ENCODE assay signal across 8 cellular contexts in the genomic region with DNA sequence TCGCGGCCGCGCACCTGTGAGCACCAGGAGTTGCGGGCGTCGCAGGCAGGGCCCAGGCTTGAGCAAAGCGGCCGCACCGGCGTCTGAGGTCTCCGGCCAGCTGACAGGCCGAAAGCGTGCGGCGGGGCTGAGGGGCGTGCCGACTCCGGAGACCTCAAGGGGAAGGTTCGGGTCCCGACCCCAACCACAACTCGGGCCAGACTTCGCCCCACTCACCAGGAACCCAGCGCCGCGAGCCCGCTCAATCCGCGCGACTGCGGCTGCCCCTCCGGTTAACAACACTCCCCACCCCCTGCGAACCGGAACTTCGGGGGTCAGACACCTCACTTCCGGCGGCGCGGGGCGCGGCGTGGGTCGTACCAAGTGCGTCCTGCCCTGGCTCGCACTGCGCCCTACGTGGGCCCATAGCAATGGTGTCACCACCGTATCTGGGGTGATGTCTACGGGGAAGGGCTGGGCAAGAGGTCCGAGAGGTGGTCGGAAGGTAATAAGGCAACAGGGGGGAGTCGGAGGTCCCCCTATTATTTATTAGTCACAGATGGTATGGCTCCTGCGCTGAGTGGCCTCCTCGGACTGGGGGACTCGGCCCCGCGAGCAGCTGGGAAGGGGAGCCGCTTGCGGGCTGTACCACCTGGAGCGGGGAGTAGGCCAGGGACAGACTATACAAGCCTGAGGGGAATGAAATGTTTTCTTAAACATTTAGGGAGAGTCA. TPM values are rescaled to one million over a fixed set of nuclear protein-coding genes. Genes with fewer than 3 reads are reported as not detected.
DNase-seq lines count a peak whose midpoint lies in the region; ATAC-seq and TF ChIP-seq lines count a peak whose summit lies in the region.

Gene SYVN1 (minus strand): TSS at position 280 of the 712 bp plus-strand sequence. CDS start 918 bp downstream, outside the sequence.

- H4K20me1 ChIP-seq in GM23338 (replicated peaks; ENCODE audit: insufficient read depth): no peaks in the 10 kb centered on the region

- H3K27ac ChIP-seq in GM23338 (ENCODE audit: low read depth): peak within 1 kb of the TSS; percentile 80
- peak within 1 kb of the TSS; percentile 88 for H3K27ac ChIP-seq in RWPE2 (ENCODE audit: poor library complexity, severe bottlenecking)

- peak; percentile 73 for ATAC-seq in GM23338
- ATAC-seq in RWPE2 (ENCODE audit: low read depth): peak; percentile 71
- peak; percentile 89 for ATAC-seq in stimulated activated naive CD8-positive, alpha-beta T cell treated with anti-CD3 and anti-CD28 coated beads, Interleukin-15, amount 100 ng/mL, for 72 hours

- peaks cover 19% of the 10 kb centered on the region for H3K79me2 ChIP-seq in GM23338 (replicated peaks; ENCODE audit: insufficient read depth)

- intact Hi-C loops in activated T-helper 2 cell treated with anti-CD3 and anti-CD28 coated beads, Interferon-gamma antibody, Interleukin-2, Interleukin-4, amounts not matched to agents 10 μg/mL and 5 μg/mL and 100 μg/mL, durations not matched to agents 14 hours and 24 hours and 36 hours (cut with micrococcal nuclease): loop anchor here (2.0 to 5.0 kb wide), 3 partner anchors 18 to 128 kb away; partner anchors contain the start of genes CAPN1, POLA2 and ZNHIT2

- H3K9me3 Mint-ChIP-seq in GM23338 (no peaks in the 10 kb centered on the region), nephron progenitor cell (no peaks in the 10 kb centered on the region)
- H3K9me3 Mint-ChIP-seq in activated T-helper 2 cell treated with anti-CD3 and anti-CD28 coated beads, Interferon-gamma antibody, Interleukin-2, Interleukin-4, amounts not matched to agents 10 μg/mL and 5 μg/mL and 100 μg/mL, durations not matched to agents 14 hours and 24 hours and 36 hours: no peaks in the 10 kb centered on the region
- H3K9me3 Mint-ChIP-seq in stimulated activated naive CD8-positive, alpha-beta T cell treated with anti-CD3 and anti-CD28 coated beads, Interleukin-15, amount 100 ng/mL, for 72 hours: no peaks in the 10 kb centered on the region

- H3K27me3 Mint-ChIP-seq in GM23338 (ENCODE audit: insufficient read depth, low read depth, poor library complexity): peaks cover 19% of the 10 kb centered on the region
- no peaks in the 10 kb centered on the region for H3K27me3 Mint-ChIP-seq in activated T-helper 2 cell treated with anti-CD3 and anti-CD28 coated beads, Interferon-gamma antibody, Interleukin-2, Interleukin-4, amounts not matched to agents 10 μg/mL and 5 μg/mL and 100 μg/mL, durations not matched to agents 14 hours and 24 hours and 36 hours (ENCODE audit: low read depth)
- peaks cover 21% of the 10 kb centered on the region for H3K27me3 Mint-ChIP-seq in nephron progenitor cell (ENCODE audit: low read depth, poor library complexity)
- H3K27me3 Mint-ChIP-seq in stimulated activated naive CD8-positive, alpha-beta T cell treated with anti-CD3 and anti-CD28 coated beads, Interleukin-15, amount 100 ng/mL, for 72 hours: no peaks in the 10 kb centered on the region

- no peaks in the 10 kb centered on the region for H3K9me2 ChIP-seq in GM23338 (ENCODE audit: insufficient read depth)

- H3K4me1 Mint-ChIP-seq in GM23338: peaks cover 19% of the 10 kb centered on the region
- H3K4me1 Mint-ChIP-seq in activated T-helper 2 cell treated with anti-CD3 and anti-CD28 coated beads, Interferon-gamma antibody, Interleukin-2, Interleukin-4, amounts not matched to agents 10 μg/mL and 5 μg/mL and 100 μg/mL, durations not matched to agents 14 hours and 24 hours and 36 hours (ENCODE audit: low read depth): peaks cover 26% of the 10 kb centered on the region
- peaks cover 42% of the 10 kb centered on the region for H3K4me1 Mint-ChIP-seq in nephron progenitor cell
- peaks cover 56% of the 10 kb centered on the region for H3K4me1 Mint-ChIP-seq in stimulated activated naive CD8-positive, alpha-beta T cell treated with anti-CD3 and anti-CD28 coated beads, Interleukin-15, amount 100 ng/mL, for 72 hours

- H3K4me1 ChIP-seq in GM23338 (ENCODE audit: insufficient read depth) (peaks cover 20% of the 10 kb centered on the region; the same call in 1 of the 2 replicates), RWPE2 (ENCODE audit: insufficient read depth, poor library complexity, severe bottlenecking) (peaks cover 6% of the 10 kb centered on the region)

- H3K36me3 ChIP-seq in GM23338 (ENCODE audit: insufficient read depth) (no peaks in the 10 kb centered on the region), RWPE2 (ENCODE audit: low read depth) (peaks cover 33% of the 10 kb centered on the region)

- peak within 1 kb of the TSS; percentile 67 for H3K4me3 ChIP-seq in GM23338
- H3K4me3 ChIP-seq in RWPE2 (ENCODE audit: severe bottlenecking): peak within 1 kb of the TSS; percentile 69
- H3K4me3 ChIP-seq in fibroblast of pulmonary artery (replicated peaks; ENCODE audit: low read depth, low read length): peak within 1 kb of the TSS; percentile 94

- H2AFZ ChIP-seq in GM23338: 0 out of 2 replicates have a peak within 1 kb of the TSS, but pooled peaks have one; percentile 1

- peak; percentile 92 for DNase-seq in Daoy (ENCODE audit: low read depth)
- DNase-seq in GM23338 (ENCODE audit: low spot score): peak; percentile 90
- DNase-seq in Kasumi-1 (lab: John Stamatoyannopoulos, UW): peak; percentile 90 to 92
- DNase-seq in RWPE2 (ENCODE audit: low spot score): peak; percentile 94
- peak; percentile 90 for DNase-seq in activated T-helper 2 cell treated with anti-CD3 and anti-CD28 coated beads, Interferon-gamma antibody, Interleukin-2, Interleukin-4, amounts not matched to agents 10 μg/mL and 5 μg/mL and 100 μg/mL, durations not matched to agents 14 hours and 24 hours and 36 hours (ENCODE audit: low spot score)
- DNase-seq in fibroblast of pulmonary artery (ENCODE audit: low read depth): peak; percentile 86
- peak; percentile 87 for DNase-seq in nephron progenitor cell
- peak; percentile 89 to 91 for DNase-seq in stimulated activated naive CD8-positive, alpha-beta T cell treated with anti-CD3 and anti-CD28 coated beads, Interleukin-15, amount 100 ng/mL, for 72 hours

- peak within 1 kb of the TSS; percentile 97 for H3K4me3 Mint-ChIP-seq in GM23338
- peak within 1 kb of the TSS; percentile 96 for H3K4me3 Mint-ChIP-seq in activated T-helper 2 cell treated with anti-CD3 and anti-CD28 coated beads, Interferon-gamma antibody, Interleukin-2, Interleukin-4, amounts not matched to agents 10 μg/mL and 5 μg/mL and 100 μg/mL, durations not matched to agents 14 hours and 24 hours and 36 hours (ENCODE audit: low read depth)
- peak within 1 kb of the TSS; percentile 99 for H3K4me3 Mint-ChIP-seq in nephron progenitor cell
- H3K4me3 Mint-ChIP-seq in stimulated activated naive CD8-positive, alpha-beta T cell treated with anti-CD3 and anti-CD28 coated beads, Interleukin-15, amount 100 ng/mL, for 72 hours: peak within 1 kb of the TSS; percentile 92 to 100

- H3K27me3 ChIP-seq in GM23338 (ENCODE audit: insufficient read depth) (no peaks in the 10 kb centered on the region), RWPE2 (ENCODE audit: insufficient read depth, poor library complexity, severe bottlenecking) (no peaks in the 10 kb centered on the region)

- TF ChIP-seq CTCF in GM23338 (conservative IDR thresholded peaks at IDR 0.05; ENCODE audit: low read depth in 2 of 2): no peak
- TF ChIP-seq CTCF in RWPE2 (IDR thresholded peaks at IDR 0.05; ENCODE audit: poor library complexity, severe bottlenecking): no peak
- TF ChIP-seq CTCF in fibroblast of pulmonary artery (IDR thresholded peaks at IDR 0.05; ENCODE audit: low read length, missing control alignments): no peak
- no peak for TF ChIP-seq CTCF in nephron progenitor cell (IDR thresholded peaks at IDR 0.05)

- no peaks in the 10 kb centered on the region for H3K9me3 ChIP-seq in RWPE2 (ENCODE audit: severe bottlenecking)

- peak within 1 kb of the TSS; percentile 99 for H3K4me2 ChIP-seq in GM23338

- peaks cover 5% of the 10 kb centered on the region; the same call in 1 of the 2 replicates for H3F3A ChIP-seq in GM23338 (replicated peaks; ENCODE audit: low read depth)

- H3K36me3 Mint-ChIP-seq in GM23338 (ENCODE audit: low read depth) (peaks cover 12% of the 10 kb centered on the region), nephron progenitor cell (ENCODE audit: low read depth) (peaks cover 7% of the 10 kb centered on the region)
- H3K36me3 Mint-ChIP-seq in activated T-helper 2 cell treated with anti-CD3 and anti-CD28 coated beads, Interferon-gamma antibody, Interleukin-2, Interleukin-4, amounts not matched to agents 10 μg/mL and 5 μg/mL and 100 μg/mL, durations not matched to agents 14 hours and 24 hours and 36 hours (ENCODE audit: low read depth): peaks cover 32% of the 10 kb centered on the region

- H3K27ac Mint-ChIP-seq in GM23338 (peak within 1 kb of the TSS; percentile 100), nephron progenitor cell (peak within 1 kb of the TSS; percentile 100)
- peak within 1 kb of the TSS; percentile 99 for H3K27ac Mint-ChIP-seq in activated T-helper 2 cell treated with anti-CD3 and anti-CD28 coated beads, Interferon-gamma antibody, Interleukin-2, Interleukin-4, amounts not matched to agents 10 μg/mL and 5 μg/mL and 100 μg/mL, durations not matched to agents 14 hours and 24 hours and 36 hours
- peak within 1 kb of the TSS; percentile 99 to 100 for H3K27ac Mint-ChIP-seq in stimulated activated naive CD8-positive, alpha-beta T cell treated with anti-CD3 and anti-CD28 coated beads, Interleukin-15, amount 100 ng/mL, for 72 hours

TF ChIP-seq in GM23338, 12 proteins besides CTCF, POLR2A, EP300 and RAD21:
- TF ChIP-seq CREB1 (CRISPR knock-in tag; IDR thresholded peaks at IDR 0.05; ENCODE audit: low read depth) (peak; percentile 79), POLR2AphosphoS5 (IDR thresholded peaks at IDR 0.05; ENCODE audit: low read depth) (peak; percentile 83), ETS1 (IDR thresholded peaks at IDR 0.05) (0 out of 2 replicates have a peak, but pooled peaks have one; percentile 12), ZNF331 (CRISPR knock-in tag; IDR thresholded peaks at IDR 0.05; ENCODE audit: low read depth) (no peak)
TF ChIP-seq in GM23338: peak in this region for 3.

RNA-seq across cellular contexts. Expression of gene SYVN1, which starts in this region (rescaled TPM):
- 8.8 and 11.5 TPM in 2 replicates for total RNA-seq in Daoy (2014; rRNA removed; shearing (Covaris generic))
- 28.3 and 28.7 TPM in 2 replicates for total RNA-seq in GM23338 (2014; rRNA removed; shearing (Covaris generic))
- 13.8 and 14.0 TPM in 2 replicates for polyA plus RNA-seq in GM23338 (2016; fragmentation: Nextera tagmentation; extraction: Ambion mirVana)
- total RNA-seq in activated T-helper 2 cell treated with anti-CD3 and anti-CD28 coated beads, Interferon-gamma antibody, Interleukin-2, Interleukin-4, amounts not matched to agents 10 μg/mL and 5 μg/mL and 100 μg/mL, durations not matched to agents 14 hours and 24 hours and 36 hours: 40.1 and 42.2 TPM in 2 replicates

Comparison
In these comparisons a context has a peak if more than half of its experiments do, and no peak if none do; other contexts are left out.
1. Peak in every context shown above with its lines: DNase-seq, ATAC-seq, H3K4me3 ChIP-seq and H3K27ac ChIP-seq.